Comparison of ENCODE assay signal across 22 cellular contexts in the genomic region with DNA sequence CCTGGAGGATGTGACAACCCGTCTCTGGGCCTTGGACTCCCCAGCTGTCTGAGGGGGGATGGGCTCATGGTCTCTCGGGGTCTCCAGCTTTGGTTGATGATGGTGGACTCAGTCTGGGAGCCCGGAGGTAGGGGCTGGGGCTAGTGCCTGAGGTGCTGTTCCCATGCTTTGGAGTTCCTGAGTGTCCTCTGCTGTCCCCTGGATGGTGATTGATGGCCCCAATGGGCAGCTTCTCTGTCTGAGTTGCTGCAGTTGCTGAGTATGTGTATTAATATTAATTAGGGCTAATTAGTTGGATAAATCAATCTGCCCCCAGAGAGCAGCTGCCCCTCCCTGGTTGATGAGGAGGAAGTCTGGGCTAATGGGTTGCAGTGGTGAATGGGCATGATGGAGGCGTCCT. TPM values are rescaled to one million over a fixed set of nuclear protein-coding genes. Genes with fewer than 3 reads are reported as not detected.
"Had no signal": no experiment of that assay in that cellular context is flagged by ENCODE, and none has a peak within 500 bp of the region (broad histone marks: within the 10 kb centered on the region; RNA-seq: fewer than 3 reads in every experiment).

No MANE protein-coding gene starts in this region.

- H3K36me3 Mint-ChIP-seq: memory B cell; mesothelial cell of epicardium; natural killer cell; stimulated activated memory B cell treated with anti-CD40 and anti-IgM and Interleukin-4, amounts not matched to agents 10 μg/mL and 1 μg/mL and 100 μg/mL, for 72 hours had no signal

- H3K27me3 ChIP-seq: testis had no signal

- DNase-seq: foreskin melanocyte; head of caudate nucleus; kidney; left cardiac atrium; left ventricle myocardium inferior; lower lobe of right lung; natural killer cell; stimulated activated CD4-positive, alpha-beta T cell treated with anti-CD3 and anti-CD28 coated beads, Interleukin-2, amount 100 ng/mL, for 48 hours; stimulated activated CD8-positive, alpha-beta memory T cell treated with anti-CD3 and anti-CD28 coated beads, Interleukin-4, amount 100 ng/mL, for 48 hours; stimulated activated naive CD8-positive, alpha-beta T cell treated with anti-CD3 and anti-CD28 coated beads, Interleukin-15, amount 100 ng/mL, for 72 hours; testis had no signal

- H3K9me3 Mint-ChIP-seq: dendritic cell treated with granulocyte-macrophage colony-stimulating factor and Interleukin-4, amounts not matched to agents 40 ng/mL and 50 ng/mL, for 4 days; memory B cell; mesothelial cell of epicardium; natural killer cell; neural crest cell; stimulated activated memory B cell treated with anti-CD40 and anti-IgM and Interleukin-4, amounts not matched to agents 10 μg/mL and 1 μg/mL and 100 μg/mL, for 72 hours; stimulated activated naive CD8-positive, alpha-beta T cell treated with anti-CD3 and anti-CD28 coated beads, Interleukin-15, amount 100 ng/mL, for 72 hours had no signal

- H3K36me3 ChIP-seq: left ventricle myocardium inferior, lower lobe of right lung, pancreas, tibial nerve had no signal

- H3K4me3 Mint-ChIP-seq: dendritic cell treated with granulocyte-macrophage colony-stimulating factor and Interleukin-4, amounts not matched to agents 40 ng/mL and 50 ng/mL, for 4 days; memory B cell; mesothelial cell of epicardium; neural crest cell; stimulated activated memory B cell treated with anti-CD40 and anti-IgM and Interleukin-4, amounts not matched to agents 10 μg/mL and 1 μg/mL and 100 μg/mL, for 72 hours; stimulated activated naive CD8-positive, alpha-beta T cell treated with anti-CD3 and anti-CD28 coated beads, Interleukin-15, amount 100 ng/mL, for 72 hours had no signal

- ATAC-seq: left cardiac atrium; natural killer cell; pancreas; right cardiac atrium; stimulated activated memory B cell treated with anti-CD40 and anti-IgM and Interleukin-4, amounts not matched to agents 10 μg/mL and 1 μg/mL and 100 μg/mL, for 72 hours; stimulated activated naive CD8-positive, alpha-beta T cell treated with anti-CD3 and anti-CD28 coated beads, Interleukin-15, amount 100 ng/mL, for 72 hours had no signal

- H3K4me1 Mint-ChIP-seq: memory B cell; mesothelial cell of epicardium; neural crest cell; stimulated activated memory B cell treated with anti-CD40 and anti-IgM and Interleukin-4, amounts not matched to agents 10 μg/mL and 1 μg/mL and 100 μg/mL, for 72 hours; stimulated activated naive CD8-positive, alpha-beta T cell treated with anti-CD3 and anti-CD28 coated beads, Interleukin-15, amount 100 ng/mL, for 72 hours had no signal

- H3K4me3 ChIP-seq: hepatocyte, left ventricle myocardium inferior, lower lobe of right lung, pancreas, smooth muscle cell, testis, tibial nerve had no signal

- H3K9me3 ChIP-seq: left ventricle myocardium inferior, lower lobe of right lung, pancreas, testis, tibial nerve had no signal

- H3K27ac Mint-ChIP-seq: dendritic cell treated with granulocyte-macrophage colony-stimulating factor and Interleukin-4, amounts not matched to agents 40 ng/mL and 50 ng/mL, for 4 days; memory B cell; mesothelial cell of epicardium; natural killer cell; stimulated activated memory B cell treated with anti-CD40 and anti-IgM and Interleukin-4, amounts not matched to agents 10 μg/mL and 1 μg/mL and 100 μg/mL, for 72 hours; stimulated activated naive CD8-positive, alpha-beta T cell treated with anti-CD3 and anti-CD28 coated beads, Interleukin-15, amount 100 ng/mL, for 72 hours had no signal

- H3K4me1 ChIP-seq: lower lobe of right lung, pancreas, testis, tibial nerve had no signal

- H3K4me2 ChIP-seq: hepatocyte, smooth muscle cell had no signal

- H3K79me2 ChIP-seq: hepatocyte had no signal

- H2AFZ ChIP-seq: hepatocyte had no signal

- H3K27ac ChIP-seq: hepatocyte, left ventricle myocardium inferior, lower lobe of right lung, pancreas, testis, tibial nerve had no signal

RNA-seq across cellular contexts. Expression of a gene that starts 30.6 kb away (rescaled TPM):
- total RNA-seq: myocyte had no signal
